Comparison of ENCODE assay signal across 8 cellular contexts in the genomic region with DNA sequence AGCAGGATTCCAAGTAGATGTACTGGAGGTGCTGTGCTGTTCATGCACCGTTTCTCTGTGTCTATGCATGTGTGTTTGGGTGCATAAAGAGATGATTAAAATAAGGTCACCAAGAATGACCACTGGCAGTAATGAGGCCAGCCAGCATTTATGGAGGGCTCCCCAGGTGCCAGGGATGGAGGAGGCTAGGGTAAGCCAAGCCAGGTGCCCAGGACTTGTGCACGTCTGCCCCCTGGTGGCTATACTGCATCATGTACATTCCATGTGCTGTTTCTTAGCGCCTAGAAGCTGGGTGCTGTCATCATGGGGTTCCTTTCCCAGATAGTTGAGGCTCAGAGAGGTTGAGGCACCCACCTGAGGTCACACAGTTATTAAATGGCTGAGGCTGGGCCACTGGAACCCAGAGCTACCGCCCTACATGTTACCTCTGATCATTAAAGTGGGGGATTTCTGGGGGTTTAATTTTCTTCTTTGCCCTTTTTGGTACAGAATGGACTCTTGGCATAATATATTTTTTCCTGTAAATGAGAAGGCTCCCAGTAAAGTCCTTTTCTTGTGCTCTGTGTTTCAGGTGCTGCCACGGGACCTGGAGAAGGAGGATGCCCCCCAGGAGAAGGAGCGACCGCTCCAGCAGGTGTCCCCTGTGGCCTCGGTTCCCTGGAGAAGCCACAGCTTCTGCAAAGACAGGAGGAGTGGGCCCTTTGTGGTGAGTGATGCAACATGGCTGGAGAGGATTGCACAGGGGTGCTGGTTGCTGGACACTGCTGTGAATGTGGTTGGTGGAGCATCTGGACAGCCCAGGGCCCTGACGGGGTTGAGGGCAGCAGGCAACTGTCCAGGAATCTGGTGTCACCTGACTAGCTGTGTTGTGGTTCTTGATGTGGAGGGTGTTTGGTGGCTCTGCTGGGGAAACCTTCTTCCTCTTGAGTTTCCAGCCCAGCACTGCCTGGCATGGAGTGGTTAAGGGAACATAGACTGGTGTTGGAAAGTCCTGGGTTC.
DNase-seq lines count a peak whose midpoint lies in the region; ATAC-seq, FAIRE-seq and TF ChIP-seq lines count a peak whose summit lies in the region.

No MANE protein-coding gene starts in this region.

- peaks cover 15% of the 10 kb centered on the region for H3K9me3 Mint-ChIP-seq in activated CD4-positive, alpha-beta T cell treated with anti-CD3 and anti-CD28 coated beads, Interleukin-2, amount 10 ng/mL, durations not matched to agents 7 days and 5 days

- 53% methylated on average over 9 of the region's 9 CpGs for WGBS in A549 (ENCODE audit: missing lambda C conversion rate)

- intact Hi-C loops in lower lobe of right lung (cut with DNase I): loop anchor here (5.0 kb wide), 1 partner anchor 97 kb away; a partner anchor contains a TSS

- no peak overlapping the region for H3K4me2 ChIP-seq in A549

- peaks cover 6% of the 10 kb centered on the region for H3K4me1 Mint-ChIP-seq in activated CD4-positive, alpha-beta T cell treated with anti-CD3 and anti-CD28 coated beads, Interleukin-2, amount 10 ng/mL, durations not matched to agents 7 days and 5 days

- TF ChIP-seq POLR2A in A549 (IDR thresholded peaks at IDR 0.05; ENCODE audit: low read length): no peak

- H3K9me3 ChIP-seq in A549: peaks cover 7% of the 10 kb centered on the region; the same call in 2 of the 3 replicates
- H3K9me3 ChIP-seq in lower lobe of right lung: peaks cover 7% of the 10 kb centered on the region

- H3K4me3 ChIP-seq in A549: no peak overlapping the region
- no peak overlapping the region for H3K4me3 ChIP-seq in lower lobe of right lung

- peaks cover 15% of the 10 kb centered on the region for H3K36me3 ChIP-seq in lower lobe of right lung

- no peak for FAIRE-seq in A549 (lab: Jason Lieb, UNC)

- H3K4me1 ChIP-seq in A549 (peaks cover 4% of the 10 kb centered on the region; the same call in 1 of the 3 replicates), lower lobe of right lung (no peaks in the 10 kb centered on the region)

- CTCF ChIA-PET in A549 (lab: Yijun Ruan, JAX): interaction anchor here (0.6 to 6.7 kb wide), 28 partner anchors 8 to 280 kb away, joined by 3 to 112 read pairs (median 5); a partner anchor contains a TSS
- CTCF ChIA-PET in activated CD4-positive, alpha-beta T cell treated with anti-CD3 and anti-CD28 coated beads, Interleukin-2, amount 10 ng/mL, durations not matched to agents 7 days and 5 days (lab: Charles Lee): interaction anchor here (0.6 to 2.2 kb wide), 16 partner anchors 9 to 111 kb away, joined by 3 to 13 read pairs (median 5); a partner anchor contains a TSS

- POLR2A ChIA-PET in A549 (lab: Yijun Ruan, JAX): no interaction called here
- POLR2A ChIA-PET in activated CD4-positive, alpha-beta T cell treated with anti-CD3 and anti-CD28 coated beads, Interleukin-2, amount 10 ng/mL, durations not matched to agents 7 days and 5 days (lab: Charles Lee): no interaction called here

- no peaks in the 10 kb centered on the region for H3K27me3 Mint-ChIP-seq in activated CD4-positive, alpha-beta T cell treated with anti-CD3 and anti-CD28 coated beads, Interleukin-2, amount 10 ng/mL, durations not matched to agents 7 days and 5 days

- H3K27ac Mint-ChIP-seq in activated CD4-positive, alpha-beta T cell treated with anti-CD3 and anti-CD28 coated beads, Interleukin-2, amount 10 ng/mL, durations not matched to agents 7 days and 5 days: no peak overlapping the region

- TF ChIP-seq EP300 in A549 (IDR thresholded peaks at IDR 0.05): no peak

- in situ Hi-C loops in GM13976 (cut with MboI; ENCODE audit: low sequenced_read_pairs, unreplicated experiment): no loop called here

- TF ChIP-seq CTCF in A549 (IDR thresholded peaks at IDR 0.05) (peak; percentile 75), GM13976 (IDR thresholded peaks at IDR 0.05; ENCODE audit: borderline replicate concordance, control extremely low read depth, extremely low read depth, insufficient read depth, missing control alignments) (peak; percentile 84), lower lobe of right lung (IDR thresholded peaks at IDR 0.05) (peak; percentile 88)

- H3K36me3 Mint-ChIP-seq in activated CD4-positive, alpha-beta T cell treated with anti-CD3 and anti-CD28 coated beads, Interleukin-2, amount 10 ng/mL, durations not matched to agents 7 days and 5 days (ENCODE audit: low read depth): peaks cover 21% of the 10 kb centered on the region

- H3K27me3 ChIP-seq in lower lobe of right lung (ENCODE audit: low read depth): no peaks in the 10 kb centered on the region

- no peak overlapping the region for H3K4me3 Mint-ChIP-seq in activated CD4-positive, alpha-beta T cell treated with anti-CD3 and anti-CD28 coated beads, Interleukin-2, amount 10 ng/mL, durations not matched to agents 7 days and 5 days

- peak; percentile 92 to 96 for ATAC-seq in A549
- peak; percentile 89 to 91 for ATAC-seq in lower lobe of right lung
- ATAC-seq in HG03108 (IDR thresholded peaks at IDR 0.05; ENCODE audit: unreplicated experiment): no peak

- DNase-seq in A549 (ENCODE audit: low read depth in 1 of 2, low spot score in 1 of 2) (peak; percentile 64), GM13976 (ENCODE audit: low spot score) (peak; percentile 83), NCI-H226 (peak; percentile 5), dermis blood vessel endothelial cell (peak; percentile 83), lower lobe of right lung (peak; percentile 72)
- DNase-seq in activated CD4-positive, alpha-beta T cell treated with anti-CD3 and anti-CD28 coated beads, Interleukin-2, amount 10 ng/mL, durations not matched to agents 7 days and 5 days: peak; percentile 80
- peak; percentile 41 for DNase-seq in stimulated activated CD8-positive, alpha-beta memory T cell treated with anti-CD3 and anti-CD28 coated beads, Interleukin-15, amount 100 ng/mL, for 24 hours (ENCODE audit: low read depth)

- H3K27ac ChIP-seq in A549 (no peak overlapping the region), lower lobe of right lung (no peak overlapping the region)

- TF ChIP-seq RAD21 in A549 (conservative IDR thresholded peaks at IDR 0.05 in 1 of 2, IDR thresholded peaks at IDR 0.05 in 1 of 2): peak; percentile 80 to 86

TF ChIP-seq in A549, 52 proteins besides CTCF, POLR2A, EP300 and RAD21:
- TF ChIP-seq ZFP36 (IDR thresholded peaks at IDR 0.05; ENCODE audit: borderline replicate concordance, partially characterized antibody) (peak; percentile 81), SMC3 (IDR thresholded peaks at IDR 0.05) (peak; percentile 86)
- TF ChIP-seq, protein P1, sequence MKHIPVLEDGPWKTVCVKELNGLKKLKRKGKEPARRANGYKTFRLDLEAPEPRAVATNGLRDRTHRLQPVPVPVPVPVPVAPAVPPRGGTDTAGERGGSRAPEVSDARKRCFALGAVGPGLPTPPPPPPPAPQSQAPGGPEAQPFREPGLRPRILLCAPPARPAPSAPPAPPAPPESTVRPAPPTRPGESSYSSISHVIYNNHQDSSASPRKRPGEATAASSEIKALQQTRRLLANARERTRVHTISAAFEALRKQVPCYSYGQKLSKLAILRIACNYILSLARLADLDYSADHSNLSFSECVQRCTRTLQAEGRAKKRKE (CRISPR knock-in tag; IDR thresholded peaks at IDR 0.05; ENCODE audit: low read depth): no peak

Comparison
In these comparisons a context has a peak if more than half of its experiments do, and no peak if none do; other contexts are left out.
1. DNase-seq: peak in every context shown above with its lines; median percentile 83 in GM13976; 83 in dermis blood vessel endothelial cell; 80 in activated CD4-positive, alpha-beta T cell treated with anti-CD3 and anti-CD28 coated beads, Interleukin-2, amount 10 ng/mL, durations not matched to agents 7 days and 5 days; 72 in lower lobe of right lung; 64 in A549; 41 in stimulated activated CD8-positive, alpha-beta memory T cell treated with anti-CD3 and anti-CD28 coated beads, Interleukin-15, amount 100 ng/mL, for 24 hours; 5 in NCI-H226.